ENCODE assay signal across 16 cellular contexts in genomic region chr10:114487815-114488536, GRCh38.
A peak's percentile ranks its signal among the peaks of the same experiment; 100 is the strongest.
DNase-seq lines count a peak whose midpoint lies in the region; ATAC-seq, FAIRE-seq and TF ChIP-seq lines count a peak whose summit lies in the region.
"Had no signal": no experiment of that assay in that cellular context is flagged by ENCODE, and none has a peak within 500 bp of the region (broad histone marks: within the 10 kb centered on the region; RNA-seq: fewer than 3 reads in every experiment).

No MANE protein-coding gene starts in this region.

- no peak for DNase-seq in activated CD4-positive, alpha-beta T cell treated with anti-CD3 and anti-CD28 coated beads, Interleukin-2, amount 10 ng/mL, durations not matched to agents 24 days and 14 days
- DNase-seq in activated CD4-positive, alpha-beta T cell treated with anti-CD3 and anti-CD28 coated beads, Interleukin-2, amount 50 U/mL, for 1 hour = no peak
- DNase-seq in HFF-Myc (ENCODE audit: extremely low read depth, low read depth) (peak; percentile 33), iris pigment epithelial cell (ENCODE audit: low read depth) (peak; percentile 3), immature natural killer cell (no peak), frontal cortex (ENCODE audit: low spot score in 2 of 2) (no peak)
- no peak for DNase-seq in activated T-helper 1 cell treated with anti-CD3 and anti-CD28 coated beads, Interleukin-12 subunit alpha, Interleukin-12 subunit beta, Interleukin-2, Interleukin-4 antibody, amounts not matched to agents 30 ng/mL and 10 ng/mL and 1 ng/mL, durations not matched to agents 14 hours and 24 hours and 36 hours (ENCODE audit: low spot score)
- DNase-seq: activated CD8-positive, alpha-beta memory T cell treated with anti-CD3 and anti-CD28 coated beads, Interleukin-2, amount 50 U/mL, for 4 hours; heart right ventricle; NCI-H187 treated with DMSO at 0.1 percent for 48 hours; upper lobe of left lung had no signal

- H3K27me3 Mint-ChIP-seq in activated CD4-positive, alpha-beta T cell treated with anti-CD3 and anti-CD28 coated beads, Interleukin-2, amount 10 ng/mL, durations not matched to agents 24 days and 14 days = no peaks in the 10 kb centered on the region
- H3K27me3 Mint-ChIP-seq in activated T-helper 1 cell treated with anti-CD3 and anti-CD28 coated beads, Interleukin-12 subunit alpha, Interleukin-12 subunit beta, Interleukin-2, Interleukin-4 antibody, amounts not matched to agents 30 ng/mL and 10 ng/mL and 1 ng/mL, durations not matched to agents 14 hours and 24 hours and 36 hours (ENCODE audit: insufficient read depth) = peaks cover 2% of the 10 kb centered on the region
- H3K27me3 Mint-ChIP-seq in immature natural killer cell (ENCODE audit: low read depth in 3 of 3) = no peaks in the 10 kb centered on the region
- H3K27me3 Mint-ChIP-seq: stimulated activated memory B cell treated with anti-CD40 and anti-IgM and Interleukin-4, amounts not matched to agents 10 μg/mL and 1 μg/mL and 100 μg/mL, for 72 hours had no signal

- peaks cover 60% of the 10 kb centered on the region for H3K36me3 Mint-ChIP-seq in activated CD4-positive, alpha-beta T cell treated with anti-CD3 and anti-CD28 coated beads, Interleukin-2, amount 10 ng/mL, durations not matched to agents 24 days and 14 days (ENCODE audit: low read depth)
- H3K36me3 Mint-ChIP-seq in activated T-helper 1 cell treated with anti-CD3 and anti-CD28 coated beads, Interleukin-12 subunit alpha, Interleukin-12 subunit beta, Interleukin-2, Interleukin-4 antibody, amounts not matched to agents 30 ng/mL and 10 ng/mL and 1 ng/mL, durations not matched to agents 14 hours and 24 hours and 36 hours (ENCODE audit: low read depth) = peaks cover 47% of the 10 kb centered on the region
- peaks cover 27 to 49% (median 38%) of the 10 kb centered on the region in 3 donors for H3K36me3 Mint-ChIP-seq in immature natural killer cell

- TF ChIP-seq CTCF in HFF-Myc (IDR thresholded peaks at IDR 0.05; ENCODE audit: low read depth, low read length, missing control alignments) = no peak

- FAIRE-seq in frontal cortex (lab: Jason Lieb, UNC) = no peak
- FAIRE-seq: A204.1 had no signal

- ATAC-seq in GM21723 (IDR thresholded peaks at IDR 0.05; ENCODE audit: unreplicated experiment) = no peak
- ATAC-seq: heart right ventricle; stimulated activated memory B cell treated with anti-CD40 and anti-IgM and Interleukin-4, amounts not matched to agents 10 μg/mL and 1 μg/mL and 100 μg/mL, for 72 hours had no signal

- no peak overlapping the region for H3K4me3 Mint-ChIP-seq in activated CD4-positive, alpha-beta T cell treated with anti-CD3 and anti-CD28 coated beads, Interleukin-2, amount 10 ng/mL, durations not matched to agents 24 days and 14 days
- H3K4me3 Mint-ChIP-seq in activated T-helper 1 cell treated with anti-CD3 and anti-CD28 coated beads, Interleukin-12 subunit alpha, Interleukin-12 subunit beta, Interleukin-2, Interleukin-4 antibody, amounts not matched to agents 30 ng/mL and 10 ng/mL and 1 ng/mL, durations not matched to agents 14 hours and 24 hours and 36 hours = no peak overlapping the region
- no peak overlapping the region for H3K4me3 Mint-ChIP-seq in immature natural killer cell
- H3K4me3 Mint-ChIP-seq: stimulated activated memory B cell treated with anti-CD40 and anti-IgM and Interleukin-4, amounts not matched to agents 10 μg/mL and 1 μg/mL and 100 μg/mL, for 72 hours had no signal

- peak overlapping the region; percentile 6 for H3K27ac Mint-ChIP-seq in activated CD4-positive, alpha-beta T cell treated with anti-CD3 and anti-CD28 coated beads, Interleukin-2, amount 10 ng/mL, durations not matched to agents 24 days and 14 days
- peak overlapping the region; percentile 23 for H3K27ac Mint-ChIP-seq in activated T-helper 1 cell treated with anti-CD3 and anti-CD28 coated beads, Interleukin-12 subunit alpha, Interleukin-12 subunit beta, Interleukin-2, Interleukin-4 antibody, amounts not matched to agents 30 ng/mL and 10 ng/mL and 1 ng/mL, durations not matched to agents 14 hours and 24 hours and 36 hours
- peak overlapping the region in 1 of 6 donors; percentile 60 for H3K27ac Mint-ChIP-seq in immature natural killer cell
- H3K27ac Mint-ChIP-seq: stimulated activated memory B cell treated with anti-CD40 and anti-IgM and Interleukin-4, amounts not matched to agents 10 μg/mL and 1 μg/mL and 100 μg/mL, for 72 hours had no signal

- H3K9me3 Mint-ChIP-seq in activated CD4-positive, alpha-beta T cell treated with anti-CD3 and anti-CD28 coated beads, Interleukin-2, amount 10 ng/mL, durations not matched to agents 24 days and 14 days = no peaks in the 10 kb centered on the region
- no peaks in the 10 kb centered on the region for H3K9me3 Mint-ChIP-seq in activated T-helper 1 cell treated with anti-CD3 and anti-CD28 coated beads, Interleukin-12 subunit alpha, Interleukin-12 subunit beta, Interleukin-2, Interleukin-4 antibody, amounts not matched to agents 30 ng/mL and 10 ng/mL and 1 ng/mL, durations not matched to agents 14 hours and 24 hours and 36 hours
- H3K9me3 Mint-ChIP-seq in immature natural killer cell = no peaks in the 10 kb centered on the region
- H3K9me3 Mint-ChIP-seq: stimulated activated memory B cell treated with anti-CD40 and anti-IgM and Interleukin-4, amounts not matched to agents 10 μg/mL and 1 μg/mL and 100 μg/mL, for 72 hours had no signal

- no peak overlapping the region for H3K4me3 ChIP-seq in HFF-Myc (replicated peaks; ENCODE audit: low read depth, low read length)
- H3K4me3 ChIP-seq: esophagus muscularis mucosa, heart right ventricle, skin epidermis, upper lobe of left lung had no signal

- intact Hi-C loops in activated CD4-positive, alpha-beta T cell treated with anti-CD3 and anti-CD28 coated beads, Interleukin-2, amount 10 ng/mL, durations not matched to agents 24 days and 14 days (cut with micrococcal nuclease) = no loop called here
- intact Hi-C loops in activated T-helper 1 cell treated with anti-CD3 and anti-CD28 coated beads, Interleukin-12 subunit alpha, Interleukin-12 subunit beta, Interleukin-2, Interleukin-4 antibody, amounts not matched to agents 30 ng/mL and 10 ng/mL and 1 ng/mL, durations not matched to agents 14 hours and 24 hours and 36 hours (cut with micrococcal nuclease) = no loop called here

- peaks cover 36% of the 10 kb centered on the region for H3K4me1 Mint-ChIP-seq in activated CD4-positive, alpha-beta T cell treated with anti-CD3 and anti-CD28 coated beads, Interleukin-2, amount 10 ng/mL, durations not matched to agents 24 days and 14 days
- H3K4me1 Mint-ChIP-seq in activated T-helper 1 cell treated with anti-CD3 and anti-CD28 coated beads, Interleukin-12 subunit alpha, Interleukin-12 subunit beta, Interleukin-2, Interleukin-4 antibody, amounts not matched to agents 30 ng/mL and 10 ng/mL and 1 ng/mL, durations not matched to agents 14 hours and 24 hours and 36 hours (ENCODE audit: low read depth) = peaks cover 44% of the 10 kb centered on the region
- peaks cover 17 to 18% of the 10 kb centered on the region in 2 donors for H3K4me1 Mint-ChIP-seq in immature natural killer cell

Comparison
In these comparisons a context has a peak if more than half of its experiments do, and no peak if none do; other contexts are left out.
1. DNase-seq: peak in HFF-Myc (single experiment) and iris pigment epithelial cell (single experiment); none in activated CD4-positive, alpha-beta T cell treated with anti-CD3 and anti-CD28 coated beads, Interleukin-2, amount 10 ng/mL, durations not matched to agents 24 days and 14 days (single experiment), activated CD4-positive, alpha-beta T cell treated with anti-CD3 and anti-CD28 coated beads, Interleukin-2, amount 50 U/mL, for 1 hour (single experiment), activated T-helper 1 cell treated with anti-CD3 and anti-CD28 coated beads, Interleukin-12 subunit alpha, Interleukin-12 subunit beta, Interleukin-2, Interleukin-4 antibody, amounts not matched to agents 30 ng/mL and 10 ng/mL and 1 ng/mL, durations not matched to agents 14 hours and 24 hours and 36 hours (single experiment), immature natural killer cell (0 of 3) and frontal cortex (0 of 2).